ENCODE assay signal across 13 cellular contexts in the genomic region with DNA sequence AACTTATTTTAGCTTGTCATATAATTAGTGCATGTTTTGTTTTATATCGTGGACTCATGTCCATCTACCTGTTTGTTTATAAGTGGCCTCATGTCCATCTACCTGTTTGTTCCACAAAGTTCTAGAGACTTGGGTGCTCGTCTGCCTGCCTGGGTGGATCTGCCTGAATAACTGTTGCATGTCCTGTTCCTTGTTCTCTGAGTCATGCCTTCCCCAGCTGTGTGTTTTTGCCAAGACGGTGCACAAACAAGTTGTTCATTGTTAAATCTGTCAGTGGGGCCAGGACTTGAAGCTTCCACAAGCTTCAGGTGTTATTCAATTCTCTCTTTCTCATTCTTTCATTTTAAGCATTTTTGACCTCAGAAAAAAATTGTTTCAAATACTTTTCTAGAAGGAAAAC.
DNase-seq lines count a peak whose midpoint lies in the region; ATAC-seq and TF ChIP-seq lines count a peak whose summit lies in the region.
"Had no signal": no experiment of that assay in that cellular context is flagged by ENCODE, and none has a peak within 500 bp of the region (broad histone marks: within the 10 kb centered on the region; RNA-seq: fewer than 3 reads in every experiment).

No MANE protein-coding gene starts in this region.

- peak overlapping the region; percentile 19 for H3K27ac ChIP-seq in smooth muscle cell (ENCODE audit: low read depth)

- POLR2A ChIA-PET in naive thymus-derived CD8-positive, alpha-beta T cell (lab: Charles Lee) = no interaction called here

- peaks cover 4 to 16% (median 5%) of the 10 kb centered on the region in 5 donors for H3K27me3 Mint-ChIP-seq in naive thymus-derived CD8-positive, alpha-beta T cell

- in situ Hi-C loops in G401 (cut with HindIII; ENCODE audit: low sequenced_read_pairs) = no loop called here

- no peaks in the 10 kb centered on the region for H3K79me2 ChIP-seq in smooth muscle cell (ENCODE audit: low read depth)

- TF ChIP-seq CTCF in foreskin fibroblast (IDR thresholded peaks at IDR 0.05; ENCODE audit: low read depth, low read length) = no peak
- TF ChIP-seq CTCF in smooth muscle cell (IDR thresholded peaks at IDR 0.05; ENCODE audit: borderline replicate concordance, insufficient read depth, poor library complexity, severe bottlenecking) = no peak

- H3K4me2 ChIP-seq in smooth muscle cell = no peak overlapping the region

- H3K4me1 ChIP-seq in smooth muscle cell (ENCODE audit: low read depth) = no peaks in the 10 kb centered on the region

- H3K36me3 ChIP-seq in smooth muscle cell (ENCODE audit: low read depth) = no peaks in the 10 kb centered on the region

- DNase-seq in UCSD-AML1 (lab: John Stamatoyannopoulos, UW; ENCODE audit: unreplicated experiment) (peak; percentile 5), foreskin fibroblast (peak; percentile 70 to 86), smooth muscle cell (lab: John Stamatoyannopoulos, UW; ENCODE audit: unreplicated experiment) (no peak), NCI-H1105 (lab: John Stamatoyannopoulos, UW) (no peak), G401 (ENCODE audit: low spot score) (no peak), NCI-H526 treated with DMSO at 0.1 percent for 48 hours (lab: John Stamatoyannopoulos, UW) (no peak)
- no peak for DNase-seq in naive thymus-derived CD8-positive, alpha-beta T cell
- DNase-seq: DMS 273 treated with DMSO at 0.1 percent for 48 hours; NCI-H345; stimulated activated CD4-positive, alpha-beta T cell treated with anti-CD3 and anti-CD28 coated beads, Interleukin-15, amount 100 ng/mL, for 24 hours had no signal

- H3K4me3 Mint-ChIP-seq in naive thymus-derived CD8-positive, alpha-beta T cell = no peak overlapping the region
- H3K4me3 Mint-ChIP-seq: mesothelial cell of epicardium; stimulated activated memory B cell treated with anti-CD40 and anti-IgM and Interleukin-4, amounts not matched to agents 10 μg/mL and 1 μg/mL and 100 μg/mL, for 72 hours had no signal

- WGBS in smooth muscle cell (ENCODE audit: low lambda C conversion rate) = 51% methylated on average over 3 of the region's 3 CpGs

- H3K9ac ChIP-seq in smooth muscle cell (ENCODE audit: low read depth) = no peak overlapping the region

- H3F3A ChIP-seq in smooth muscle cell (ENCODE audit: low read depth) = peaks cover 3% of the 10 kb centered on the region

- no peaks in the 10 kb centered on the region for H3K27me3 ChIP-seq in smooth muscle cell (ENCODE audit: low read depth)

- peak; percentile 37 for ATAC-seq in HG03442 (IDR thresholded peaks at IDR 0.05; ENCODE audit: unreplicated experiment)
- ATAC-seq in naive thymus-derived CD8-positive, alpha-beta T cell = no peak
- ATAC-seq: stimulated activated memory B cell treated with anti-CD40 and anti-IgM and Interleukin-4, amounts not matched to agents 10 μg/mL and 1 μg/mL and 100 μg/mL, for 72 hours had no signal

- no peaks in the 10 kb centered on the region for H3K4me1 Mint-ChIP-seq in naive thymus-derived CD8-positive, alpha-beta T cell

- no peaks in the 10 kb centered on the region for H3K9me3 Mint-ChIP-seq in naive thymus-derived CD8-positive, alpha-beta T cell
- H3K9me3 Mint-ChIP-seq: mesothelial cell of epicardium; stimulated activated memory B cell treated with anti-CD40 and anti-IgM and Interleukin-4, amounts not matched to agents 10 μg/mL and 1 μg/mL and 100 μg/mL, for 72 hours had no signal

- H3K4me3 ChIP-seq in foreskin fibroblast (ENCODE audit: low read depth in 1 of 2, low read length in 2 of 2) = no peak overlapping the region
- H3K4me3 ChIP-seq in smooth muscle cell = no peak overlapping the region

- H4K20me1 ChIP-seq in smooth muscle cell (ENCODE audit: low read depth) = no peaks in the 10 kb centered on the region

- no peaks in the 10 kb centered on the region for H3K9me3 ChIP-seq in smooth muscle cell (replicated peaks; ENCODE audit: low read depth)

- H3K27ac Mint-ChIP-seq in naive thymus-derived CD8-positive, alpha-beta T cell = no peak overlapping the region
- H3K27ac Mint-ChIP-seq: mesothelial cell of epicardium; stimulated activated memory B cell treated with anti-CD40 and anti-IgM and Interleukin-4, amounts not matched to agents 10 μg/mL and 1 μg/mL and 100 μg/mL, for 72 hours had no signal

- no peaks in the 10 kb centered on the region for H3K36me3 Mint-ChIP-seq in naive thymus-derived CD8-positive, alpha-beta T cell
- H3K36me3 Mint-ChIP-seq: mesothelial cell of epicardium; stimulated activated memory B cell treated with anti-CD40 and anti-IgM and Interleukin-4, amounts not matched to agents 10 μg/mL and 1 μg/mL and 100 μg/mL, for 72 hours had no signal

- H2AFZ ChIP-seq in smooth muscle cell (ENCODE audit: low read depth) = peak overlapping the region; percentile 54

Comparison
In these comparisons a context has a peak if more than half of its experiments do, and no peak if none do; other contexts are left out.
1. DNase-seq: peak in UCSD-AML1 (single experiment) and foreskin fibroblast (2 of 2); none in smooth muscle cell (single experiment), naive thymus-derived CD8-positive, alpha-beta T cell (0 of 10), NCI-H1105 (single experiment), G401 (single experiment) and NCI-H526 treated with DMSO at 0.1 percent for 48 hours (single experiment).